1 cellular context compared by ENCODE assay signal in genomic region chr16:46922239-46922638, GRCh38.
A peak's percentile ranks its signal among the peaks of the same experiment; 100 is the strongest.
TF ChIP-seq lines count a peak whose summit lies in the region.

No MANE protein-coding gene starts in this region.

TF ChIP-seq in K562, 482 proteins besides CTCF, POLR2A, EP300 and RAD21:
- TF ChIP-seq POLR2AphosphoS5 (IDR thresholded peaks at IDR 0.05; ENCODE audit: control insufficient read depth, insufficient read depth, low read depth, low read length) (no peak), POLR2G (IDR thresholded peaks at IDR 0.05; ENCODE audit: low read depth, low read length) (0 out of 2 replicates have a peak, but pooled peaks have one; percentile 15)
